In genomic region chr17:75267403-75268232, GRCh38 we compare ENCODE assay signal across 1 cellular context.
A peak's percentile ranks its signal among the peaks of the same experiment; 100 is the strongest.
TF ChIP-seq lines count a peak whose summit lies in the region.

No MANE protein-coding gene starts in this region.

TF ChIP-seq in K562, 482 proteins besides CTCF, POLR2A, EP300 and RAD21 (continued from another document):
- TF ChIP-seq TFAP4 (CRISPR knock-in tag; IDR thresholded peaks at IDR 0.05; ENCODE audit: borderline replicate concordance) = peak; percentile 72; the same call in 1 of the 2 replicates
- 0 out of 2 replicates have a peak, but pooled peaks have one; percentile 12 for TF ChIP-seq SMC3 (conservative IDR thresholded peaks at IDR 0.05; ENCODE audit: insufficient read depth, low read depth, low read length)
